In the genomic region with DNA sequence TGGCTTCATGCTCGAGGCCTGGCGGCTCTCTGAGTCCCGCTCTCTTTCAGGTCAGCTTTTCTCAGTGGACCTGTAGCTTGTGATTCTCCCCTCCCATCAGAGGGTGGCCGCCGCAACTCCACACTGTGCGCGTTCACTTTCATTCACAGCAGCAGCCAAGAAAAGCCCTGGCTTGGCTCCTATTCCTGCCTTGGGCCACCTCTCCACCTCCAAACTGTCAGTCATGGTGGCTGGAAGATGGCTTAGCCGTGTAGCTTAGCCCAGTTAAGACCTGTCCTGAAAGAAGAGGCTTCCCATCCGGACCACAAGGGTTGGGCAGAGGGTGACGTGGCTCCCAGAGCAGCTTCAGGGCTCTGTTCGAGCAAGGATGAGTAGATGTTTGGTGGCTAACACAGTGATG, we compare ENCODE assay signal across 18 cellular contexts.
DNase-seq lines count a peak whose midpoint lies in the region; ATAC-seq and TF ChIP-seq lines count a peak whose summit lies in the region.
"Had no signal": no experiment of that assay in that cellular context is flagged by ENCODE, and none has a peak within 500 bp of the region (broad histone marks: within the 10 kb centered on the region; RNA-seq: fewer than 3 reads in every experiment).

No MANE protein-coding gene starts in this region.

- no peak for ATAC-seq in Right ventricle myocardium superior (ENCODE audit: poor library complexity)
- no peak for ATAC-seq in stimulated activated naive B cell treated with anti-CD40 and anti-IgM and Interleukin-4, amounts not matched to agents 10 μg/mL and 1 μg/mL and 100 μg/mL, for 72 hours (replicated peaks)
- ATAC-seq: GM12878, HCT116 had no signal

- H3K9me3 ChIP-seq in right atrium auricular region, result no peaks in the 10 kb centered on the region
- H3K9me3 ChIP-seq in endodermal cell (ENCODE audit: control insufficient read depth, low read length), result no peaks in the 10 kb centered on the region
- H3K9me3 ChIP-seq: BE2C; BLaER1 treated with 17β-estradiol and CSF1 and Interleukin-3, amounts not matched to agents 10 nM and 100 nM; Caco-2 had no signal

- WGBS in endodermal cell (ENCODE audit: insufficient coverage in 1 of 2, insufficient read length in 1 of 2), 2 experiments, result 95 to 99% methylated on average over 11 of the region's 11 CpGs

- H3K27me3 Mint-ChIP-seq in endodermal cell (ENCODE audit: insufficient read depth), result no peaks in the 10 kb centered on the region
- no peaks in the 10 kb centered on the region for H3K27me3 Mint-ChIP-seq in stimulated activated naive B cell treated with anti-CD40 and anti-IgM and Interleukin-4, amounts not matched to agents 10 μg/mL and 1 μg/mL and 100 μg/mL, for 72 hours
- H3K27me3 Mint-ChIP-seq: CD4-positive, alpha-beta T cell had no signal

- no peak overlapping the region for H3K27ac ChIP-seq in right atrium auricular region
- no peak overlapping the region for H3K27ac ChIP-seq in endodermal cell (ENCODE audit: low read depth, low read length)
- H3K27ac ChIP-seq: 22Rv1; BLaER1 treated with 17β-estradiol and CSF1 and Interleukin-3, amounts not matched to agents 10 nM and 100 nM; GM23248 had no signal

- H3K36me3 Mint-ChIP-seq in endodermal cell (ENCODE audit: low read depth), result peaks cover 28% of the 10 kb centered on the region
- peaks cover 37 to 67% of the 10 kb centered on the region in 2 donors for H3K36me3 Mint-ChIP-seq in stimulated activated naive B cell treated with anti-CD40 and anti-IgM and Interleukin-4, amounts not matched to agents 10 μg/mL and 1 μg/mL and 100 μg/mL, for 72 hours

- no peak for TF ChIP-seq CTCF in right atrium auricular region (IDR thresholded peaks at IDR 0.05)
- no peak for TF ChIP-seq CTCF in endodermal cell (conservative IDR thresholded peaks at IDR 0.05)

- H3K36me3 ChIP-seq in right atrium auricular region (no peaks in the 10 kb centered on the region), endodermal cell (ENCODE audit: control insufficient read depth, insufficient read depth, low read length) (peaks cover 13% of the 10 kb centered on the region)
- H3K36me3 ChIP-seq: BE2C had no signal

- no peak overlapping the region for H3K9ac ChIP-seq in endodermal cell (ENCODE audit: extremely low read depth, low read length, poor library complexity, severe bottlenecking)
- H3K9ac ChIP-seq: BLaER1 treated with 17β-estradiol and CSF1 and Interleukin-3, amounts not matched to agents 10 nM and 100 nM; GM23248 had no signal

- no peaks in the 10 kb centered on the region for H3K9me3 Mint-ChIP-seq in endodermal cell
- H3K9me3 Mint-ChIP-seq in stimulated activated naive B cell treated with anti-CD40 and anti-IgM and Interleukin-4, amounts not matched to agents 10 μg/mL and 1 μg/mL and 100 μg/mL, for 72 hours, result no peaks in the 10 kb centered on the region
- H3K9me3 Mint-ChIP-seq: CD14-positive monocyte; CD4-positive, alpha-beta T cell; H9 had no signal

- H3K4me3 Mint-ChIP-seq in endodermal cell, result no peak overlapping the region
- H3K4me3 Mint-ChIP-seq in stimulated activated naive B cell treated with anti-CD40 and anti-IgM and Interleukin-4, amounts not matched to agents 10 μg/mL and 1 μg/mL and 100 μg/mL, for 72 hours, result no peak overlapping the region
- H3K4me3 Mint-ChIP-seq: CD14-positive monocyte; CD4-positive, alpha-beta T cell; H9 had no signal

- H3K27ac Mint-ChIP-seq in endodermal cell, result peak overlapping the region; percentile 60
- peak overlapping the region; percentile 91 for H3K27ac Mint-ChIP-seq in stimulated activated naive B cell treated with anti-CD40 and anti-IgM and Interleukin-4, amounts not matched to agents 10 μg/mL and 1 μg/mL and 100 μg/mL, for 72 hours
- H3K27ac Mint-ChIP-seq: CD4-positive, alpha-beta T cell had no signal

- intact Hi-C loops in Right ventricle myocardium superior (cut with DNase I), result no loop called here

- no peaks in the 10 kb centered on the region for H3K4me1 ChIP-seq in right atrium auricular region
- H3K4me1 ChIP-seq in endodermal cell (ENCODE audit: control insufficient read depth, insufficient read depth, low read length), result no peaks in the 10 kb centered on the region
- H3K4me1 ChIP-seq: BE2C, Caco-2 had no signal

- DNase-seq in right atrium auricular region (ENCODE audit: low spot score) (peak; percentile 9), Right ventricle myocardium superior (no peak), endodermal cell (peak; percentile 26), Ammon's horn (ENCODE audit: low spot score) (no peak)
- no peak for DNase-seq in stimulated activated naive B cell treated with anti-CD40 and anti-IgM and Interleukin-4, amounts not matched to agents 10 μg/mL and 1 μg/mL and 100 μg/mL, for 72 hours
- DNase-seq in activated CD4-positive, alpha-beta T cell treated with anti-CD3 and anti-CD28 coated beads for 1 hour, result no peak
- DNase-seq: BE2C; Caco-2; CD4-positive, alpha-beta T cell; DMS153; DND-41; GM23248; H9 had no signal

- no peaks in the 10 kb centered on the region for H3K27me3 ChIP-seq in right atrium auricular region
- no peaks in the 10 kb centered on the region for H3K27me3 ChIP-seq in endodermal cell (ENCODE audit: control insufficient read depth, insufficient read depth, low read length, poor library complexity, severe bottlenecking)
- H3K27me3 ChIP-seq: BE2C; BLaER1 treated with 17β-estradiol and CSF1 and Interleukin-3, amounts not matched to agents 10 nM and 100 nM had no signal

- no peak overlapping the region for H3K4me3 ChIP-seq in right atrium auricular region
- H3K4me3 ChIP-seq in endodermal cell (ENCODE audit: low read length), result no peak overlapping the region
- H3K4me3 ChIP-seq: BLaER1 treated with 17β-estradiol and CSF1 and Interleukin-3, amounts not matched to agents 10 nM and 100 nM; GM12878; GM23248 had no signal

- H3K4me1 Mint-ChIP-seq in endodermal cell, result peaks cover 8% of the 10 kb centered on the region
- H3K4me1 Mint-ChIP-seq in stimulated activated naive B cell treated with anti-CD40 and anti-IgM and Interleukin-4, amounts not matched to agents 10 μg/mL and 1 μg/mL and 100 μg/mL, for 72 hours, result peaks cover 8 to 13% of the 10 kb centered on the region in 2 donors
- H3K4me1 Mint-ChIP-seq: CD14-positive monocyte had no signal

Comparison
In these comparisons a context has a peak if more than half of its experiments do, and no peak if none do; other contexts are left out.
1. DNase-seq: peak in right atrium auricular region (single experiment) and endodermal cell (single experiment); none in Right ventricle myocardium superior (single experiment), stimulated activated naive B cell treated with anti-CD40 and anti-IgM and Interleukin-4, amounts not matched to agents 10 μg/mL and 1 μg/mL and 100 μg/mL, for 72 hours (single experiment), activated CD4-positive, alpha-beta T cell treated with anti-CD3 and anti-CD28 coated beads for 1 hour (single experiment) and Ammon's horn (single experiment).